In genomic region chr5:54247226-54247625, GRCh38 we compare ENCODE assay signal across 7 cellular contexts.
"Had no signal": no experiment of that assay in that cellular context is flagged by ENCODE, and none has a peak within 500 bp of the region (broad histone marks: within the 10 kb centered on the region; RNA-seq: fewer than 3 reads in every experiment).

No MANE protein-coding gene starts in this region.

- H3K4me3 ChIP-seq: GM23338 had no signal

- DNase-seq: H9, HCEC 1CT, IMR-90 had no signal

- ATAC-seq: GM23338 had no signal

- FAIRE-seq: H1, H54, HTR-8/SVneo had no signal
